ENCODE assay signal across 9 cellular contexts in the genomic region with DNA sequence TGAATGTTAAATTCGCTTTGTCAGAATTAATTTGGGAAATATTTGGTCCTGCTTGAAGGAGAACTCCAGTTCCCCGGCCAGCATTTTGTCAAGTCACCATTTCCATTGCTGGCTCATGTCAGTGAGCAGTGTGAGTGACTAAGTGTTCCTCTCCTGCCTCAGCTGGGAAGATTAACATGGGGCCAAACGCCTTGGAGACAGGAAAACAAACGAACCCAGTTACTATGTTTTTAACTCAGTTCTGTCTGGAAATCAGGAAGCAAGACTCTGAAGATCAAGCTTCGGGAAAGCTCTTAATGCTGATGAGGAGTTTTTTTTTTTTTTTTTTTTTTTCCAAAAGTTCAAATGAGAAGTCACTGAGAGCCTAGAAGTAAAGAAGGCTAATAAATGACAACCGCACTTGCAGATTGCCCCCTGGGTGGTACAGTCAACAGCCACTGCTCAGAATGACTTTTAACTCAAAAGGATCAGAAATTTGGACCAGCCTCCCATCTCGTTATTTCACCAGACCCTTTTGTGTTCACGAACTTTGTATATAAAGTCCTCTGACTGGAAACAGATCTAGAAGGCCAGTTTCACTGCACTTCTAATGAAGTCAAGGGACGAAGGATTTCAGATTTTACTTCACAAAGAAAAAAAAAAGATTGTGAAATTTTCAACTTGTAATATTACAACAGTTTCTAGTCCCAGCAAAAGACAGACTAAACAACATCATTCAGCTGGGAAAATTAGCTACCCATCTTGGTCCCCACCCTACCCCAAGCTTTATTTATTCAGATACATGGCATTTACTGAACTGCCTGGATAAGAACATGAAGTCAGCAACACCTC.
DNase-seq lines count a peak whose midpoint lies in the region; ATAC-seq and TF ChIP-seq lines count a peak whose summit lies in the region.
"Had no signal": no experiment of that assay in that cellular context is flagged by ENCODE, and none has a peak within 500 bp of the region (broad histone marks: within the 10 kb centered on the region; RNA-seq: fewer than 3 reads in every experiment).

No MANE protein-coding gene starts in this region.

- H3K27me3 Mint-ChIP-seq in WTC11 (ENCODE audit: low read depth) (no peaks in the 10 kb centered on the region), immature natural killer cell (ENCODE audit: low read depth in 3 of 3) (peaks cover 3 to 10% (median 5%) of the 10 kb centered on the region in 3 donors)
- no peaks in the 10 kb centered on the region for H3K27me3 Mint-ChIP-seq in activated CD8-positive, alpha-beta T cell treated with anti-CD3 and anti-CD28 coated beads for 36 hours
- H3K27me3 Mint-ChIP-seq in natural killer cell treated with Interleukin-12 subunit alpha and Interleukin-12 subunit beta and Interleukin-15 and Interleukin-18, amount 100 ng/mL, for 72 hours, result peaks cover 27 to 44% of the 10 kb centered on the region in 2 donors
- H3K27me3 Mint-ChIP-seq in activated T-helper 17 cell treated with anti-CD3 and anti-CD28 coated beads, Interleukin-2, amount 50 U/mL, for 72 hours, result peaks cover 22% of the 10 kb centered on the region

- H3K9me3 Mint-ChIP-seq in WTC11 (no peaks in the 10 kb centered on the region), immature natural killer cell (no peaks in the 10 kb centered on the region)
- H3K9me3 Mint-ChIP-seq in activated CD8-positive, alpha-beta T cell treated with anti-CD3 and anti-CD28 coated beads for 36 hours, result no peaks in the 10 kb centered on the region
- H3K9me3 Mint-ChIP-seq in natural killer cell treated with Interleukin-12 subunit alpha and Interleukin-12 subunit beta and Interleukin-15 and Interleukin-18, amount 100 ng/mL, for 72 hours, result no peaks in the 10 kb centered on the region
- no peaks in the 10 kb centered on the region for H3K9me3 Mint-ChIP-seq in activated T-helper 17 cell treated with anti-CD3 and anti-CD28 coated beads, Interleukin-2, amount 50 U/mL, for 72 hours

- H3K27ac Mint-ChIP-seq in WTC11 (peak overlapping the region; percentile 77), immature natural killer cell (no peak overlapping the region)
- H3K27ac Mint-ChIP-seq in activated CD8-positive, alpha-beta T cell treated with anti-CD3 and anti-CD28 coated beads for 36 hours, result no peak overlapping the region
- H3K27ac Mint-ChIP-seq in natural killer cell treated with Interleukin-12 subunit alpha and Interleukin-12 subunit beta and Interleukin-15 and Interleukin-18, amount 100 ng/mL, for 72 hours, result no peak overlapping the region
- no peak overlapping the region for H3K27ac Mint-ChIP-seq in activated T-helper 17 cell treated with anti-CD3 and anti-CD28 coated beads, Interleukin-2, amount 50 U/mL, for 72 hours

- intact Hi-C loops in heart left ventricle (cut with DNase I), result loop anchor here in 3 of 10 donors (5.0 to 10.0 kb wide), 3 partner anchors 50 to 212 kb away; no protein-coding TSS in a partner anchor
- intact Hi-C loops in psoas muscle (cut with DNase I), result no loop called here
- intact Hi-C loops in activated CD8-positive, alpha-beta T cell treated with anti-CD3 and anti-CD28 coated beads for 36 hours (cut with micrococcal nuclease), result no loop called here

- peaks cover 30% of the 10 kb centered on the region for H3K4me1 Mint-ChIP-seq in WTC11
- H3K4me1 Mint-ChIP-seq in activated CD8-positive, alpha-beta T cell treated with anti-CD3 and anti-CD28 coated beads for 36 hours (ENCODE audit: low read depth), result no peaks in the 10 kb centered on the region
- H3K4me1 Mint-ChIP-seq in natural killer cell treated with Interleukin-12 subunit alpha and Interleukin-12 subunit beta and Interleukin-15 and Interleukin-18, amount 100 ng/mL, for 72 hours (ENCODE audit: low read depth in 2 of 2), result peaks cover 0 to 5% of the 10 kb centered on the region in 2 donors
- peaks cover 6% of the 10 kb centered on the region for H3K4me1 Mint-ChIP-seq in activated T-helper 17 cell treated with anti-CD3 and anti-CD28 coated beads, Interleukin-2, amount 50 U/mL, for 72 hours
- H3K4me1 Mint-ChIP-seq in immature natural killer cell, result no peaks in the 10 kb centered on the region

- H3K4me3 Mint-ChIP-seq in WTC11 (no peak overlapping the region), immature natural killer cell (no peak overlapping the region)
- no peak overlapping the region for H3K4me3 Mint-ChIP-seq in activated CD8-positive, alpha-beta T cell treated with anti-CD3 and anti-CD28 coated beads for 36 hours
- no peak overlapping the region for H3K4me3 Mint-ChIP-seq in natural killer cell treated with Interleukin-12 subunit alpha and Interleukin-12 subunit beta and Interleukin-15 and Interleukin-18, amount 100 ng/mL, for 72 hours
- no peak overlapping the region for H3K4me3 Mint-ChIP-seq in activated T-helper 17 cell treated with anti-CD3 and anti-CD28 coated beads, Interleukin-2, amount 50 U/mL, for 72 hours

- CTCF ChIA-PET in WTC11 (lab: Charles Lee), result interaction anchor here (0.6 to 1.2 kb wide), 3 partner anchors 9 to 207 kb away, joined by 3 to 5 read pairs (median 3); no protein-coding TSS in a partner anchor
- CTCF ChIA-PET in activated CD8-positive, alpha-beta T cell treated with anti-CD3 and anti-CD28 coated beads for 36 hours (lab: Charles Lee), result interaction anchor here (0.9 to 1.0 kb wide), 3 partner anchors 10 to 59 kb away, joined by 3 to 4 read pairs (median 4); no protein-coding TSS in a partner anchor

- no peak for TF ChIP-seq CTCF in WTC11 (IDR thresholded peaks at IDR 0.05)
- no peak for TF ChIP-seq CTCF in heart left ventricle (IDR thresholded peaks at IDR 0.05)
- no peak for TF ChIP-seq CTCF in psoas muscle (IDR thresholded peaks at IDR 0.05)
- no peak for TF ChIP-seq CTCF in activated CD8-positive, alpha-beta T cell treated with anti-CD3 and anti-CD28 coated beads for 36 hours (IDR thresholded peaks at IDR 0.05)

- peak overlapping the region in 11 of 12 donors; percentile 2 to 82 (median 58) for H3K27ac ChIP-seq in heart left ventricle
- peak overlapping the region; percentile 53 for H3K27ac ChIP-seq in psoas muscle

- WGBS in heart left ventricle, 4 donors, result 32 to 48% (median 35%) methylated on average over 9 of the region's 9 CpGs
- WGBS in psoas muscle, 3 donors, result 35 to 46% (median 36%) methylated on average over 9 of the region's 9 CpGs

- peak; percentile 75 for DNase-seq in GM03348 (ENCODE audit: low spot score)
- no peak for DNase-seq in WTC11 (ENCODE audit: low spot score)
- peak in 4 of 5 donors; percentile 79 to 82 (median 80) for DNase-seq in heart left ventricle
- DNase-seq in psoas muscle, result peak in 1 of 2 donors; percentile 52
- no peak for DNase-seq in activated CD8-positive, alpha-beta T cell treated with anti-CD3 and anti-CD28 coated beads for 36 hours
- DNase-seq in natural killer cell treated with Interleukin-12 subunit alpha and Interleukin-12 subunit beta and Interleukin-15 and Interleukin-18, amount 100 ng/mL, for 72 hours (ENCODE audit: low spot score), result no peak
- no peak for DNase-seq in immature natural killer cell
- DNase-seq: NCI-H1092 treated with DMSO at 0.1 percent for 48 hours had no signal

- POLR2A ChIA-PET in WTC11 (lab: Charles Lee), result interaction anchor here (0.6 kb wide), 2 partner anchors 13 to 51 kb away, joined by 3 read pairs; no protein-coding TSS in a partner anchor
- POLR2A ChIA-PET in activated CD8-positive, alpha-beta T cell treated with anti-CD3 and anti-CD28 coated beads for 36 hours (lab: Charles Lee), result no interaction called here

- H3K9me3 ChIP-seq in heart left ventricle (no peaks in the 10 kb centered on the region), psoas muscle (no peaks in the 10 kb centered on the region)

- TF ChIP-seq POLR2A in heart left ventricle (IDR thresholded peaks at IDR 0.05), result no peak

- H3K27me3 ChIP-seq in heart left ventricle, result no peaks in the 10 kb centered on the region
- no peaks in the 10 kb centered on the region for H3K27me3 ChIP-seq in psoas muscle (ENCODE audit: insufficient read depth in 3 of 3, low read length in 2 of 3)

- H3K4me1 ChIP-seq in heart left ventricle (peaks cover 0 to 79% (median 32%) of the 10 kb centered on the region in 12 donors), psoas muscle (peaks cover 5% of the 10 kb centered on the region)

- H3K36me3 ChIP-seq in heart left ventricle (no peaks in the 10 kb centered on the region), psoas muscle (ENCODE audit: insufficient read depth in 1 of 2, low read depth in 1 of 2) (no peaks in the 10 kb centered on the region)

- ATAC-seq in WTC11 (peak; percentile 50; the same call in 1 of the 2 replicates), heart left ventricle (peak; percentile 89 to 94 (median 91)), psoas muscle (peak; percentile 73 to 87 (median 78))
- ATAC-seq in activated CD8-positive, alpha-beta T cell treated with anti-CD3 and anti-CD28 coated beads for 36 hours, result no peak
- ATAC-seq in natural killer cell treated with Interleukin-12 subunit alpha and Interleukin-12 subunit beta and Interleukin-15 and Interleukin-18, amount 100 ng/mL, for 72 hours, result no peak
- ATAC-seq in activated T-helper 17 cell treated with anti-CD3 and anti-CD28 coated beads, Interleukin-2, amount 50 U/mL, for 72 hours (replicated peaks), result no peak

- H3K36me3 Mint-ChIP-seq in WTC11 (no peaks in the 10 kb centered on the region), immature natural killer cell (no peaks in the 10 kb centered on the region)
- H3K36me3 Mint-ChIP-seq in activated CD8-positive, alpha-beta T cell treated with anti-CD3 and anti-CD28 coated beads for 36 hours (ENCODE audit: low read depth), result no peaks in the 10 kb centered on the region
- no peaks in the 10 kb centered on the region for H3K36me3 Mint-ChIP-seq in natural killer cell treated with Interleukin-12 subunit alpha and Interleukin-12 subunit beta and Interleukin-15 and Interleukin-18, amount 100 ng/mL, for 72 hours
- no peaks in the 10 kb centered on the region for H3K36me3 Mint-ChIP-seq in activated T-helper 17 cell treated with anti-CD3 and anti-CD28 coated beads, Interleukin-2, amount 50 U/mL, for 72 hours (ENCODE audit: low read depth)

- peak overlapping the region in 1 of 12 donors; percentile 20 for H3K4me3 ChIP-seq in heart left ventricle
- no peak overlapping the region for H3K4me3 ChIP-seq in psoas muscle

TF ChIP-seq in WTC11, 78 proteins besides CTCF, POLR2A, EP300 and RAD21:
- no peak for TF ChIP-seq IRF2 (CRISPR knock-in tag; IDR thresholded peaks at IDR 0.05; ENCODE audit: borderline replicate concordance, low read depth)
- peak; percentile 89 for TF ChIP-seq ZNF317 (CRISPR knock-in tag; IDR thresholded peaks at IDR 0.05; ENCODE audit: borderline replicate concordance, low read depth)

Comparison
In these comparisons a context has a peak if more than half of its experiments do, and no peak if none do; other contexts are left out.
1. DNase-seq: peak in GM03348 (single experiment) and heart left ventricle (4 of 5); none in WTC11 (single experiment), activated CD8-positive, alpha-beta T cell treated with anti-CD3 and anti-CD28 coated beads for 36 hours (single experiment), natural killer cell treated with Interleukin-12 subunit alpha and Interleukin-12 subunit beta and Interleukin-15 and Interleukin-18, amount 100 ng/mL, for 72 hours (single experiment) and immature natural killer cell (0 of 3).
2. ATAC-seq: peak in WTC11 (single experiment), heart left ventricle (4 of 4) and psoas muscle (4 of 4); none in activated CD8-positive, alpha-beta T cell treated with anti-CD3 and anti-CD28 coated beads for 36 hours (single experiment), natural killer cell treated with Interleukin-12 subunit alpha and Interleukin-12 subunit beta and Interleukin-15 and Interleukin-18, amount 100 ng/mL, for 72 hours (0 of 2) and activated T-helper 17 cell treated with anti-CD3 and anti-CD28 coated beads, Interleukin-2, amount 50 U/mL, for 72 hours (single experiment).